Comparison of ENCODE assay signal across 8 cellular contexts in genomic region chr1:153963850-153964331, GRCh38. TPM values are rescaled to one million over a fixed set of nuclear protein-coding genes. Genes with fewer than 3 reads are reported as not detected.
DNase-seq lines count a peak whose midpoint lies in the region; ATAC-seq and TF ChIP-seq lines count a peak whose summit lies in the region.

No MANE protein-coding gene starts in this region.

- H3K36me3 ChIP-seq in OCI-LY1 (ENCODE audit: insufficient read depth, low read length) (peaks cover 7% of the 10 kb centered on the region; the same call in 1 of the 2 replicates), mesodermal cell (ENCODE audit: control insufficient read depth, insufficient read depth, low read length) (peaks cover 29% of the 10 kb centered on the region), vagina (peaks cover 0 to 9% of the 10 kb centered on the region in 2 donors)

- no peaks in the 10 kb centered on the region for H3K9me3 Mint-ChIP-seq in dendritic cell treated with granulocyte-macrophage colony-stimulating factor and Interleukin-4, amounts not matched to agents 40 ng/mL and 50 ng/mL, for 4 days

- H3K4me1 Mint-ChIP-seq in dendritic cell treated with granulocyte-macrophage colony-stimulating factor and Interleukin-4, amounts not matched to agents 40 ng/mL and 50 ng/mL, for 4 days (ENCODE audit: low read depth): peaks cover 73% of the 10 kb centered on the region

- intact Hi-C loops in dendritic cell treated with granulocyte-macrophage colony-stimulating factor and Interleukin-4, amounts not matched to agents 40 ng/mL and 50 ng/mL, for 4 days (cut with micrococcal nuclease): loop anchor here (1.0 kb wide), 1 partner anchor 18 kb away; the partner anchor contains the start of gene DENND4B
- intact Hi-C loops in vagina (cut with DNase I): no loop called here

- no peak for TF ChIP-seq POLR2A in vagina (IDR thresholded peaks at IDR 0.05)

- no peaks in the 10 kb centered on the region for H3K9me2 ChIP-seq in OCI-LY1 (ENCODE audit: low read depth, low read length)

- peaks cover 4% of the 10 kb centered on the region; the same call in 1 of the 2 replicates for H3K79me2 ChIP-seq in OCI-LY1 (ENCODE audit: insufficient read depth, low read length)

- peaks cover 55% of the 10 kb centered on the region for H3K4me1 ChIP-seq in OCI-LY1 (ENCODE audit: insufficient read depth, low read length, severe bottlenecking)
- peaks cover 15% of the 10 kb centered on the region for H3K4me1 ChIP-seq in mesodermal cell (ENCODE audit: control insufficient read depth, insufficient read depth, low read length, poor library complexity, severe bottlenecking)
- H3K4me1 ChIP-seq in vagina: peaks cover 66% of the 10 kb centered on the region

- H3F3A ChIP-seq in OCI-LY1 (ENCODE audit: insufficient read depth, low read length): no peaks in the 10 kb centered on the region

- 0 to 1% methylated on average over 18 to 20 of the region's 22 CpGs for WGBS in mesodermal cell (ENCODE audit: insufficient coverage in 2 of 2), 2 experiments

- H3K4me2 ChIP-seq in OCI-LY1 (ENCODE audit: low read length): peak overlapping the region; percentile 88

- ATAC-seq in GM19023 (IDR thresholded peaks at IDR 0.05; ENCODE audit: unreplicated experiment): peak; percentile 1

- peak overlapping the region; percentile 77 for H3K27ac Mint-ChIP-seq in dendritic cell treated with granulocyte-macrophage colony-stimulating factor and Interleukin-4, amounts not matched to agents 40 ng/mL and 50 ng/mL, for 4 days

- H3K27ac ChIP-seq in OCI-LY1 (ENCODE audit: low read depth, low read length, poor library complexity, severe bottlenecking) (peak overlapping the region; percentile 73), mesodermal cell (ENCODE audit: low read depth, low read length, severe bottlenecking) (peak overlapping the region; percentile 96), vagina (peak overlapping the region; percentile 96)

- TF ChIP-seq CTCF in AG10803 (conservative IDR thresholded peaks at IDR 0.05; ENCODE audit: low read length) (no peak), OCI-LY1 (IDR thresholded peaks at IDR 0.05; ENCODE audit: low read length) (no peak), vagina (IDR thresholded peaks at IDR 0.05) (no peak), GM13976 (IDR thresholded peaks at IDR 0.05; ENCODE audit: borderline replicate concordance, control extremely low read depth, extremely low read depth, insufficient read depth, missing control alignments) (no peak)

- H2AFZ ChIP-seq in OCI-LY1 (ENCODE audit: low read length): no peak overlapping the region

- peak overlapping the region; percentile 70 for H3K4me3 Mint-ChIP-seq in dendritic cell treated with granulocyte-macrophage colony-stimulating factor and Interleukin-4, amounts not matched to agents 40 ng/mL and 50 ng/mL, for 4 days

- no peaks in the 10 kb centered on the region for H3K9me3 ChIP-seq in OCI-LY1 (ENCODE audit: low read length)
- H3K9me3 ChIP-seq in mesodermal cell (ENCODE audit: control insufficient read depth, low read length): no peaks in the 10 kb centered on the region
- H3K9me3 ChIP-seq in vagina: no peaks in the 10 kb centered on the region

- H3K27me3 ChIP-seq in OCI-LY1 (ENCODE audit: insufficient read depth, low read length) (no peaks in the 10 kb centered on the region), vagina (no peaks in the 10 kb centered on the region)

- H3K4me3 ChIP-seq in AG10803 (ENCODE audit: low read length): peak overlapping the region; percentile 86
- peak overlapping the region; percentile 72 for H3K4me3 ChIP-seq in OCI-LY1 (ENCODE audit: low read depth, low read length, poor library complexity, severe bottlenecking)
- H3K4me3 ChIP-seq in mesodermal cell (ENCODE audit: extremely low read depth, insufficient read depth, low read length, poor library complexity, severe bottlenecking): peak overlapping the region; percentile 75
- peak overlapping the region; percentile 59 to 81 for H3K4me3 ChIP-seq in vagina

- DNase-seq in AG10803 (ENCODE audit: low read depth): no peak
- no peak for DNase-seq in vagina (ENCODE audit: extremely low spot score in 2 of 2)
- DNase-seq in DMS153 treated with DMSO at 0.1 percent for 48 hours (lab: John Stamatoyannopoulos, UW; ENCODE audit: unreplicated experiment): no peak
- DNase-seq in GM13976 (ENCODE audit: low spot score): no peak

- no peaks in the 10 kb centered on the region for H3K27me3 Mint-ChIP-seq in dendritic cell treated with granulocyte-macrophage colony-stimulating factor and Interleukin-4, amounts not matched to agents 40 ng/mL and 50 ng/mL, for 4 days

- peak overlapping the region; percentile 84 for H3K9ac ChIP-seq in OCI-LY1 (ENCODE audit: low read length)

- in situ Hi-C loops in GM13976 (cut with MboI; ENCODE audit: low sequenced_read_pairs, unreplicated experiment): no loop called here

- H3K36me3 Mint-ChIP-seq in dendritic cell treated with granulocyte-macrophage colony-stimulating factor and Interleukin-4, amounts not matched to agents 40 ng/mL and 50 ng/mL, for 4 days (ENCODE audit: low read depth): peaks cover 57% of the 10 kb centered on the region

- no peaks in the 10 kb centered on the region for H4K20me1 ChIP-seq in OCI-LY1 (ENCODE audit: insufficient read depth, low read length)

RNA-seq across cellular contexts. Expression of gene SLC39A1, which starts 0.6 kb away (rescaled TPM):
- 108 TPM for polyA plus RNA-seq in mesodermal cell (2013, experiment 1 of 2)
- polyA plus RNA-seq in mesodermal cell (2013, experiment 2 of 2): 91.0 TPM
- total RNA-seq in vagina: 77.8 TPM

RNA-seq across cellular contexts. Expression of gene CREB3L4, which starts 3.8 kb away (rescaled TPM):
- polyA plus RNA-seq in mesodermal cell (2013, experiment 1 of 2): 19.5 TPM
- polyA plus RNA-seq in mesodermal cell (2013, experiment 2 of 2): 17.7 TPM
- 15.2 TPM for total RNA-seq in vagina

RNA-seq across cellular contexts. Expression of gene CRTC2, which starts 5.5 kb away (rescaled TPM):
- polyA plus RNA-seq in mesodermal cell (2013, experiment 1 of 2): 36.3 TPM
- 26.6 TPM for polyA plus RNA-seq in mesodermal cell (2013, experiment 2 of 2)
- 19.2 TPM for total RNA-seq in vagina

RNA-seq across cellular contexts. Expression of gene JTB, which starts 13.6 kb away (rescaled TPM):
- polyA plus RNA-seq in mesodermal cell (2013, experiment 1 of 2): 87.8 TPM
- 71.9 TPM for polyA plus RNA-seq in mesodermal cell (2013, experiment 2 of 2)
- total RNA-seq in vagina: 194 TPM

RNA-seq across cellular contexts. Expression of gene DENND4B, which starts 17.4 kb away (rescaled TPM):
- 27.1 TPM for polyA plus RNA-seq in mesodermal cell (2013, experiment 1 of 2)
- polyA plus RNA-seq in mesodermal cell (2013, experiment 2 of 2): 25.5 TPM
- 42.7 TPM for total RNA-seq in vagina
